ENCODE assay signal across 9 cellular contexts in genomic region chr9:76905984-76906861, GRCh38. TPM values are rescaled to one million over a fixed set of nuclear protein-coding genes. Genes with fewer than 3 reads are reported as not detected.
DNase-seq lines count a peak whose midpoint lies in the region; ATAC-seq and TF ChIP-seq lines count a peak whose summit lies in the region.
"Had no signal": no experiment of that assay in that cellular context is flagged by ENCODE, and none has a peak within 500 bp of the region (broad histone marks: within the 10 kb centered on the region; RNA-seq: fewer than 3 reads in every experiment).

TSS of gene PRUNE2 (minus strand) at chr9:76906114. CDS start at chr9:76905963, 151 bp downstream.

- H3K27ac ChIP-seq in 22Rv1 (peak within 1 kb of the TSS; percentile 46), ovary (no peak within 1 kb of the TSS)
- H3K27ac ChIP-seq: epithelial cell of prostate had no signal

- H3K36me3 ChIP-seq in adipocyte (ENCODE audit: control insufficient read depth, insufficient read depth, low read length, severe bottlenecking) (peaks cover 1% of the 10 kb centered on the region), ovary (no peaks in the 10 kb centered on the region)

- H3K9ac ChIP-seq in adipocyte (ENCODE audit: low read length): peak within 1 kb of the TSS; percentile 89

- H3K9me3 ChIP-seq in adipocyte (ENCODE audit: control insufficient read depth, low read length): no peaks in the 10 kb centered on the region
- no peaks in the 10 kb centered on the region for H3K9me3 ChIP-seq in ovary

- no peak for TF ChIP-seq POLR2A in ovary (IDR thresholded peaks at IDR 0.05)

- H3K4me1 ChIP-seq in adipocyte (ENCODE audit: control insufficient read depth, insufficient read depth, low read length): peaks cover 25% of the 10 kb centered on the region
- H3K4me1 ChIP-seq in ovary (ENCODE audit: insufficient read depth): peaks cover 7% of the 10 kb centered on the region

- H3K4me3 ChIP-seq in adipocyte (ENCODE audit: low read length) (peak within 1 kb of the TSS; percentile 94), ovary (peak within 1 kb of the TSS; percentile 44)

- DNase-seq in NCI-H2029 treated with DMSO at 0.1 percent for 48 hours (lab: John Stamatoyannopoulos, UW) (peak; percentile 54), adipocyte (ENCODE audit: low read depth) (peak; percentile 94), Right ventricle myocardium superior (peak; percentile 67), ovary (peak; percentile 36 to 85 (median 64)), GF-D8 (lab: John Stamatoyannopoulos, UW) (no peak)

- intact Hi-C loops in Right ventricle myocardium superior (cut with DNase I) (no loop called here), ovary (cut with DNase I) (loop anchor here in 1 of 4 donors (10.0 kb wide), 1 partner anchor 91 kb away; no protein-coding TSS in a partner anchor)

- TF ChIP-seq CTCF in 22Rv1 (IDR thresholded peaks at IDR 0.05): no peak
- TF ChIP-seq CTCF in ovary (IDR thresholded peaks at IDR 0.05): no peak

- 1% methylated on average over 61 to 72 of the region's 72 CpGs for WGBS in ovary, 3 donors

- TF ChIP-seq EP300 in ovary (IDR thresholded peaks at IDR 0.05): no peak

- ATAC-seq in GM19372 (IDR thresholded peaks at IDR 0.05; ENCODE audit: low read depth, unreplicated experiment): peak; percentile 55
- ATAC-seq in Right ventricle myocardium superior (ENCODE audit: poor library complexity): peak; percentile 94
- ATAC-seq in GM21423 (IDR thresholded peaks at IDR 0.05; ENCODE audit: unreplicated experiment): no peak

- no peaks in the 10 kb centered on the region for H3K27me3 ChIP-seq in adipocyte (replicated peaks; ENCODE audit: control insufficient read depth, insufficient read depth, low read length)
- no peaks in the 10 kb centered on the region for H3K27me3 ChIP-seq in ovary

RNA-seq across cellular contexts. Expression of gene PRUNE2, which starts in this region (rescaled TPM):
- total RNA-seq in Right ventricle myocardium superior (1.3 TPM), ovary (10 to 100 TPM in 5 of 7 donors, 1 to 10 TPM in 2; 2.5 to 45.8 (median 13.7) TPM)
- polyA plus RNA-seq in ovary: 10 to 100 TPM in 1 of 2 donors, 1 to 10 TPM in 1; 3.3 to 35.5 TPM
